20 cellular contexts compared by ENCODE assay signal in the genomic region with DNA sequence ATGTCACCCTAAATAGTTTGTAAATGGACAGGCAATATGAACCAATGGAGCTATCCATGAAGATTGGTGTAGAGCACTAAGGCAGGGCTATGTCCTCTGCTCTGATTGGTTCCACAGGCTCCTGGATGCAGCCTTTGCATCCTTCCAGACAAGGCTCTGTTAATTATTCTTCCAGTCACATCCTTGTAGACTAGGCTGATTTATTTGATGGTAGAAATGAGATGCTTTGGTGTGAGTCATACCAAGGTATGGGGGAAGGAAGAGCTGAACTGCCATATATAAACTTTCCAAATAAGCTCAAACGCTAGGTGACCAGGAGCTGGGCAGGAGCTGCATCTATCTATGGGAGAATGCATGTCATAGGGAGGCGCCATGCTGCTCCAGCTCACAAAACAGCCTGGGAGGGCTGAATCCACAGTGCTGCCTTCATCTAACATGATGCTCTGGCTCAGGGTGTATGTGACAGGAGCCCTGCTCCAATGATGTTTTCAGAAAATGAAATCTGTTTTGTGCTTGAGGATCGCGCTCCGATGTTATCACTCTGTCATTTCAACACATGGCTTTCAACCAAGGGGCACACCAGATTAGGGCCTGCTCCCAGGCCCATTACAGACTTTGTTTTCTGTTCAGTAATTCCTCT.
"Had no signal": no experiment of that assay in that cellular context is flagged by ENCODE, and none has a peak within 500 bp of the region (broad histone marks: within the 10 kb centered on the region; RNA-seq: fewer than 3 reads in every experiment).

No MANE protein-coding gene starts in this region.

- H3K4me3 ChIP-seq: esophagus muscularis mucosa, gastrocnemius medialis, lung, mucosa of descending colon, stomach, thoracic aorta, uterus had no signal

- ATAC-seq: effector memory CD8-positive, alpha-beta T cell; gastrocnemius medialis; left colon; left ventricle myocardium superior; mucosa of descending colon; naive thymus-derived CD8-positive, alpha-beta T cell; right cardiac atrium had no signal

- H3K36me3 ChIP-seq: esophagus muscularis mucosa, gastrocnemius medialis, neutrophil, stomach, thoracic aorta, uterus had no signal

- DNase-seq: effector memory CD8-positive, alpha-beta T cell; gastrocnemius medialis; kidney; left colon; left ventricle myocardium superior; mucosa of descending colon; naive thymus-derived CD8-positive, alpha-beta T cell; right cardiac atrium; small intestine; stimulated activated CD4-positive, alpha-beta T cell treated with anti-CD3 and anti-CD28 coated beads, Interleukin-12 subunit alpha, Interleukin-12 subunit beta, amount 100 ng/mL, for 4 hours; stimulated activated naive CD4-positive, alpha-beta T cell; stomach; substantia nigra; trophoblast cell; uterus had no signal

- H3K9me3 ChIP-seq: gastrocnemius medialis, mucosa of descending colon, neutrophil, thoracic aorta, uterus had no signal

- H3K27ac ChIP-seq: epithelial cell of prostate, esophagus muscularis mucosa, gastrocnemius medialis, neutrophil, stomach, thoracic aorta, uterus had no signal

- H3K4me1 ChIP-seq: esophagus muscularis mucosa, gastrocnemius medialis, uterus had no signal

- H3K27me3 ChIP-seq: esophagus muscularis mucosa, gastrocnemius medialis, neutrophil, stomach, uterus had no signal
